Comparison of ENCODE assay signal across 8 cellular contexts in the genomic region with DNA sequence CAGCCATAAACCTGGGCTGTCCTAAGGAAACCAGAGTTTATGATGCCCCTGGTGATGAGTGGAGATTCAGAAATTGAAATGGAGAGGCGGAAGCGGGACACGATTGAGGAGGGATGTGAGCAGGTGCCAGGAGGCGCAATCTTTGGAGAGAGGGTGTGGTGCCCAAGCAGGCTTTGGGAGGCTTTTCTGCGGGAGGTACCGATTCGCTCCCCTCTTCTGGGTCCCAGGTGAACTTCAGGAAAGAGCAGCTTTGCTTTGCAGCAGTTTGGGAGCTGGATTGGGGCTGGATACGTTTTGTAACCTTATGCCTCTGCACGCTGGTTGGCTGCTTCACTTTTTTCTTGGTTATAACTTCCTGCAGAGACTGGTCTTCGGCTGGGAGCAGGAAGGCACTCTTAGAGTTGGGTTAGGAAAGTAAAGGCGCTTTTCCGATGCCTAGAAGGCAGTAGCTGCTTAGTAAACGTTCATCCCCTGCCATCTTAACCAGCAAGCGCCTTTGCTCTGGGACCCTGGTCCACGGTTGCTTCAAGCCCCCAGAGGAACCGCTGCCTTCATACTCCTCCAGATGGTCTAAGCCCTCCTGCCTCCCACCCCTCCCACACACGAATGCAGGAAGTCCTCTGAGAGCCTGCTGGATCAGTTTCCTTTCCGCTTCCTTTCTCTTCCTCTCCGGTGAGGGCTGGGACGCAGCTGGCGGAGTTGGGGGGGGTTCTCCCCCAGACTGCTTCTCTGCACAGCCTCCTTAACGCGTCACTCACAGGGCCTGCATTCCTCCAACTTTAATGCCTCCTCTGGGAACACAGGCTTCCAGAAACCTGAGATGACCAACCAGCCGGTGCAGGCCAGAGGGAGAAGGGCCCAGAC. TPM values are rescaled to one million over a fixed set of nuclear protein-coding genes. Genes with fewer than 3 reads are reported as not detected.
A peak's percentile ranks its signal among the peaks of the same experiment; 100 is the strongest.
DNase-seq lines count a peak whose midpoint lies in the region; ATAC-seq and TF ChIP-seq lines count a peak whose summit lies in the region.
"Had no signal": no experiment of that assay in that cellular context is flagged by ENCODE, and none has a peak within 500 bp of the region (broad histone marks: within the 10 kb centered on the region; RNA-seq: fewer than 3 reads in every experiment).

No MANE protein-coding gene starts in this region.

- DNase-seq in ascending aorta (ENCODE audit: low spot score in 2 of 2) (no peak), left lung (peak in 1 of 2 donors; percentile 40), HUDEP-2 (lab: John Stamatoyannopoulos, UW; ENCODE audit: unreplicated experiment in 76 of 76) (no peak), activated T-cell treated with anti-CD3 and anti-CD28 coated beads for 4 hours (no peak)
- DNase-seq in activated CD4-positive, alpha-beta T cell treated with anti-CD3 and anti-CD28 coated beads for 4 hours, result no peak

- TF ChIP-seq CTCF in ascending aorta (IDR thresholded peaks at IDR 0.05), result no peak
- TF ChIP-seq CTCF in left lung (IDR thresholded peaks at IDR 0.05), result no peak

- H3K4me3 ChIP-seq in HUES6 (ENCODE audit: low read depth, low read length), result peak overlapping the region; percentile 12; the same call in 1 of the 2 replicates
- peak overlapping the region; percentile 10 to 53 for H3K4me3 ChIP-seq in ascending aorta
- peak overlapping the region in 1 of 2 donors; percentile 1 for H3K4me3 ChIP-seq in left lung
- H3K4me3 ChIP-seq in thymus (ENCODE audit: low read length), result peak overlapping the region; percentile 9

- H3K9ac ChIP-seq in HUES6 (ENCODE audit: low read length), result no peak overlapping the region

- H3K27me3 ChIP-seq in HUES6 (ENCODE audit: control insufficient read depth, insufficient read depth, low read length) (no peaks in the 10 kb centered on the region), ascending aorta (no peaks in the 10 kb centered on the region), left lung (no peaks in the 10 kb centered on the region), thymus (ENCODE audit: control insufficient read depth, insufficient read depth) (no peaks in the 10 kb centered on the region)

- WGBS in thymus, result 28% methylated on average over 24 of the region's 24 CpGs

- peaks cover 14% of the 10 kb centered on the region for H3K4me1 ChIP-seq in HUES6 (ENCODE audit: control insufficient read depth, insufficient read depth, low read length)
- no peaks in the 10 kb centered on the region for H3K4me1 ChIP-seq in ascending aorta
- peaks cover 3 to 36% of the 10 kb centered on the region in 2 donors for H3K4me1 ChIP-seq in left lung
- peaks cover 7% of the 10 kb centered on the region for H3K4me1 ChIP-seq in thymus (ENCODE audit: control insufficient read depth, insufficient read depth, low read length)

- H3K9me3 ChIP-seq in HUES6 (ENCODE audit: control insufficient read depth, insufficient read depth, low read depth, low read length), result no peaks in the 10 kb centered on the region
- H3K9me3 ChIP-seq in ascending aorta, result no peaks in the 10 kb centered on the region
- H3K9me3 ChIP-seq in left lung, result no peaks in the 10 kb centered on the region
- H3K9me3 ChIP-seq in thymus (ENCODE audit: control insufficient read depth), result no peaks in the 10 kb centered on the region

- intact Hi-C loops in ascending aorta (cut with DNase I) (loop anchor here (10.0 kb wide), 1 partner anchor 118 kb away; no protein-coding TSS in a partner anchor), left lung (cut with DNase I) (no loop called here)

- H3K27ac ChIP-seq in HUES6 (ENCODE audit: low read depth, low read length) (no peak overlapping the region), ascending aorta (peak overlapping the region; percentile 18 to 24), left lung (peak overlapping the region; percentile 23 to 41), thymus (ENCODE audit: low read depth) (peak overlapping the region; percentile 8)

- peak; percentile 63 for ATAC-seq in left lung
- ATAC-seq: activated naive CD4-positive, alpha-beta T cell treated with anti-CD3 and anti-CD28 coated beads, Interleukin-2, amount 50 U/mL, for 72 hours had no signal

- H3K36me3 ChIP-seq in HUES6 (ENCODE audit: control insufficient read depth, insufficient read depth, low read length), result no peaks in the 10 kb centered on the region
- H3K36me3 ChIP-seq in ascending aorta, result no peaks in the 10 kb centered on the region
- H3K36me3 ChIP-seq in left lung, result no peaks in the 10 kb centered on the region
- no peaks in the 10 kb centered on the region for H3K36me3 ChIP-seq in thymus (ENCODE audit: control insufficient read depth, insufficient read depth)

RNA-seq across cellular contexts. Expression of gene NEK6, which starts 15.2 kb away (rescaled TPM):
- 6.7 TPM for total RNA-seq in ascending aorta
- 100 to 1,000 TPM; 104 to 132 TPM for total RNA-seq in left lung
- polyA plus RNA-seq in thymus, result 8.3 TPM

Comparison
In these comparisons a context has a peak if more than half of its experiments do, and no peak if none do; other contexts are left out.
1. RNA of gene NEK6, which starts 15.2 kb away (total RNA-seq): 104 to 132 TPM in left lung; 6.7 TPM in ascending aorta (single experiment); every median in the first group is over 10 times any median in the second.